In the genomic region with DNA sequence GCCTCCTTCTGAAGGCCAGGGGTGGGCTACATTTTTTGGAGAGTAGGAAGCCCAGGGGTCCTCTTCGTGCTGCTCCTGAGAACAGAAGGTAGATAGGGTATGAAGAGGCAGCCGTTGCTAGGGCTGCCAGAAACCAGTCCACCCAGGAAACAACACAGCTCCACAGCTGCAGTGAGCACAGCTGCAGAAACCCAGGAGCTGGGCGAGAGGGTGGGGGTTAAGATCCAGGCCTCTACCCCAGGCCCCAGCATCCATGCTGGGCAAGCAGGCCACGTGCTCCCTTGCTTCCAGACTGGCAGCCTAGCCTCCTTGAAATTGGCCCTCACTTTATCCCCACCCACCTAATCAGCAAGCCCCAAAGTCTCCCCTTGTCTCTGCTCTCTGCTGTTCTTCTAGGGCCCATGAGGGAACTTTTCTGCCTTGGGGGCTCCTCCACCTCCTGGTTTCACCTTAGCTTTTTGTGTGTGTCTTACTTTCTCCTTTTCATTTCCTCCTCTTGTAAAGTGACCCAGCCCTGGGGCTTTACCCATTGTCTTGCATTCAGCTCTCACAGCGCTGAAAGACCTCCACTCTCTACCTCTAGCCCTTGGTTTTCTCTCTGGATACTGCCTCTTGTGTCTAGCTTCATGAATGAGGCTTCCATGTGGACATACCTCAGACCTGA, we compare ENCODE assay signal across 21 cellular contexts. TPM values are rescaled to one million over a fixed set of nuclear protein-coding genes. Genes with fewer than 3 reads are reported as not detected.
DNase-seq lines count a peak whose midpoint lies in the region; ATAC-seq and TF ChIP-seq lines count a peak whose summit lies in the region.
"Had no signal": no experiment of that assay in that cellular context is flagged by ENCODE, and none has a peak within 500 bp of the region (broad histone marks: within the 10 kb centered on the region; RNA-seq: fewer than 3 reads in every experiment).

No MANE protein-coding gene starts in this region.

- DNase-seq in dorsolateral prefrontal cortex (peak in 8 of 10 donors; percentile 53 to 71 (median 60)), mesothelial cell of epicardium (ENCODE audit: low spot score in 2 of 2, unreplicated experiment in 2 of 2) (no peak), kidney tubule cell (ENCODE audit: low spot score) (no peak), MG63 (no peak)
- DNase-seq in activated CD8-positive, alpha-beta memory T cell treated with anti-CD3 and anti-CD28 coated beads, Interleukin-2, amount 10 ng/mL, durations not matched to agents 7 days and 5 days, result no peak
- DNase-seq: activated CD4-positive, alpha-beta T cell treated with anti-CD3 and anti-CD28 coated beads, Interleukin-2, amount 10 ng/mL, durations not matched to agents 24 days and 14 days; activated naive CD8-positive, alpha-beta T cell treated with anti-CD3 and anti-CD28 coated beads, Interleukin-2, amount 10 ng/mL, durations not matched to agents 7 days and 5 days; activated T-cell treated with anti-CD3 and anti-CD28 coated beads, Interleukin-2, amount 50 U/mL, for 1 hour; DMS153; erythroblast; heart left ventricle; left ventricle myocardium superior; NCI-H2171 treated with DMSO at 0.1 percent for 48 hours; SHP77 treated with DMSO at 0.1 percent for 48 hours; stimulated activated naive CD4-positive, alpha-beta T cell treated with Interleukin-2 at 50 U/mL for 16 hours had no signal

- ATAC-seq in stimulated activated memory B cell treated with anti-CD40 and anti-IgM and Interleukin-4, amounts not matched to agents 10 μg/mL and 1 μg/mL and 100 μg/mL, for 72 hours, result peak; percentile 12
- ATAC-seq in activated CD8-positive, alpha-beta memory T cell treated with anti-CD3 and anti-CD28 coated beads, Interleukin-2, amount 10 ng/mL, durations not matched to agents 7 days and 5 days, result no peak
- ATAC-seq: left ventricle myocardium superior had no signal

- H3K9me3 Mint-ChIP-seq in mesothelial cell of epicardium, result peaks cover 4% of the 10 kb centered on the region
- no peaks in the 10 kb centered on the region for H3K9me3 Mint-ChIP-seq in stimulated activated memory B cell treated with anti-CD40 and anti-IgM and Interleukin-4, amounts not matched to agents 10 μg/mL and 1 μg/mL and 100 μg/mL, for 72 hours
- no peaks in the 10 kb centered on the region for H3K9me3 Mint-ChIP-seq in activated CD8-positive, alpha-beta memory T cell treated with anti-CD3 and anti-CD28 coated beads, Interleukin-2, amount 10 ng/mL, durations not matched to agents 7 days and 5 days (ENCODE audit: low read depth)
- H3K9me3 Mint-ChIP-seq: activated CD4-positive, alpha-beta T cell treated with anti-CD3 and anti-CD28 coated beads, Interleukin-2, amount 10 ng/mL, durations not matched to agents 24 days and 14 days; activated naive CD8-positive, alpha-beta T cell treated with anti-CD3 and anti-CD28 coated beads, Interleukin-2, amount 10 ng/mL, durations not matched to agents 7 days and 5 days; natural killer cell treated with Interleukin-12 subunit alpha and Interleukin-12 subunit beta and Interleukin-15 and Interleukin-18, amount 100 ng/mL, for 72 hours had no signal

- peaks cover 15% of the 10 kb centered on the region for H3K4me1 ChIP-seq in HUES64 (ENCODE audit: insufficient read depth, low read length)

- H3K4me3 ChIP-seq in HUES64 (ENCODE audit: low read length) (no peak overlapping the region), dorsolateral prefrontal cortex (no peak overlapping the region), MG63 (no peak overlapping the region)
- H3K4me3 ChIP-seq: heart left ventricle, skin epidermis, vagina had no signal

- peak overlapping the region; percentile 18 for H3K27ac Mint-ChIP-seq in mesothelial cell of epicardium
- no peak overlapping the region for H3K27ac Mint-ChIP-seq in stimulated activated memory B cell treated with anti-CD40 and anti-IgM and Interleukin-4, amounts not matched to agents 10 μg/mL and 1 μg/mL and 100 μg/mL, for 72 hours
- H3K27ac Mint-ChIP-seq in activated CD8-positive, alpha-beta memory T cell treated with anti-CD3 and anti-CD28 coated beads, Interleukin-2, amount 10 ng/mL, durations not matched to agents 7 days and 5 days, result no peak overlapping the region
- H3K27ac Mint-ChIP-seq: activated CD4-positive, alpha-beta T cell treated with anti-CD3 and anti-CD28 coated beads, Interleukin-2, amount 10 ng/mL, durations not matched to agents 24 days and 14 days; activated naive CD8-positive, alpha-beta T cell treated with anti-CD3 and anti-CD28 coated beads, Interleukin-2, amount 10 ng/mL, durations not matched to agents 7 days and 5 days; natural killer cell treated with Interleukin-12 subunit alpha and Interleukin-12 subunit beta and Interleukin-15 and Interleukin-18, amount 100 ng/mL, for 72 hours had no signal

- TF ChIP-seq CTCF in dorsolateral prefrontal cortex (IDR thresholded peaks at IDR 0.05 in 54 of 56, conservative IDR thresholded peaks at IDR 0.05 in 2 of 56; ENCODE audit: low read depth in 1 of 56, partially characterized antibody in 56 of 56) (peak in 1 of 56 donors; percentile 13), mesothelial cell of epicardium (IDR thresholded peaks at IDR 0.05; ENCODE audit: unreplicated experiment) (no peak)

- no peaks in the 10 kb centered on the region for H3K27me3 ChIP-seq in HUES64 (ENCODE audit: insufficient read depth, low read length)
- H3K27me3 ChIP-seq in dorsolateral prefrontal cortex, result no peaks in the 10 kb centered on the region
- H3K27me3 ChIP-seq in MG63, result no peaks in the 10 kb centered on the region
- H3K27me3 ChIP-seq: heart left ventricle, vagina had no signal

- H3K4me1 Mint-ChIP-seq in mesothelial cell of epicardium, result peaks cover 15% of the 10 kb centered on the region
- no peaks in the 10 kb centered on the region for H3K4me1 Mint-ChIP-seq in stimulated activated memory B cell treated with anti-CD40 and anti-IgM and Interleukin-4, amounts not matched to agents 10 μg/mL and 1 μg/mL and 100 μg/mL, for 72 hours
- H3K4me1 Mint-ChIP-seq in activated CD8-positive, alpha-beta memory T cell treated with anti-CD3 and anti-CD28 coated beads, Interleukin-2, amount 10 ng/mL, durations not matched to agents 7 days and 5 days, result no peaks in the 10 kb centered on the region
- H3K4me1 Mint-ChIP-seq: activated CD4-positive, alpha-beta T cell treated with anti-CD3 and anti-CD28 coated beads, Interleukin-2, amount 10 ng/mL, durations not matched to agents 24 days and 14 days; activated naive CD8-positive, alpha-beta T cell treated with anti-CD3 and anti-CD28 coated beads, Interleukin-2, amount 10 ng/mL, durations not matched to agents 7 days and 5 days had no signal

- H3K36me3 ChIP-seq in HUES64 (ENCODE audit: insufficient read depth, low read length) (no peaks in the 10 kb centered on the region), MG63 (no peaks in the 10 kb centered on the region)
- H3K36me3 ChIP-seq: heart left ventricle, vagina had no signal

- intact Hi-C loops in dorsolateral prefrontal cortex (cut with DNase I), result no loop called here

- 56% methylated on average over 5 of the region's 5 CpGs for WGBS in HUES64

- CTCF ChIA-PET in activated CD8-positive, alpha-beta memory T cell treated with anti-CD3 and anti-CD28 coated beads, Interleukin-2, amount 10 ng/mL, durations not matched to agents 7 days and 5 days (lab: Charles Lee), result no interaction called here

- no peaks in the 10 kb centered on the region for H3K27me3 Mint-ChIP-seq in mesothelial cell of epicardium (ENCODE audit: low read depth)
- no peaks in the 10 kb centered on the region for H3K27me3 Mint-ChIP-seq in stimulated activated memory B cell treated with anti-CD40 and anti-IgM and Interleukin-4, amounts not matched to agents 10 μg/mL and 1 μg/mL and 100 μg/mL, for 72 hours
- no peaks in the 10 kb centered on the region for H3K27me3 Mint-ChIP-seq in activated CD8-positive, alpha-beta memory T cell treated with anti-CD3 and anti-CD28 coated beads, Interleukin-2, amount 10 ng/mL, durations not matched to agents 7 days and 5 days
- H3K27me3 Mint-ChIP-seq: activated CD4-positive, alpha-beta T cell treated with anti-CD3 and anti-CD28 coated beads, Interleukin-2, amount 10 ng/mL, durations not matched to agents 24 days and 14 days; activated naive CD8-positive, alpha-beta T cell treated with anti-CD3 and anti-CD28 coated beads, Interleukin-2, amount 10 ng/mL, durations not matched to agents 7 days and 5 days had no signal

- no peak overlapping the region for H3K9ac ChIP-seq in HUES64 (ENCODE audit: low read depth, low read length)

- H3K4me3 Mint-ChIP-seq in mesothelial cell of epicardium, result no peak overlapping the region
- H3K4me3 Mint-ChIP-seq in stimulated activated memory B cell treated with anti-CD40 and anti-IgM and Interleukin-4, amounts not matched to agents 10 μg/mL and 1 μg/mL and 100 μg/mL, for 72 hours, result no peak overlapping the region
- H3K4me3 Mint-ChIP-seq in activated CD8-positive, alpha-beta memory T cell treated with anti-CD3 and anti-CD28 coated beads, Interleukin-2, amount 10 ng/mL, durations not matched to agents 7 days and 5 days, result no peak overlapping the region
- H3K4me3 Mint-ChIP-seq: activated CD4-positive, alpha-beta T cell treated with anti-CD3 and anti-CD28 coated beads, Interleukin-2, amount 10 ng/mL, durations not matched to agents 24 days and 14 days; activated naive CD8-positive, alpha-beta T cell treated with anti-CD3 and anti-CD28 coated beads, Interleukin-2, amount 10 ng/mL, durations not matched to agents 7 days and 5 days; natural killer cell treated with Interleukin-12 subunit alpha and Interleukin-12 subunit beta and Interleukin-15 and Interleukin-18, amount 100 ng/mL, for 72 hours had no signal

- H3K9me3 ChIP-seq in HUES64 (ENCODE audit: insufficient read depth, low read depth, low read length) (peaks cover 2% of the 10 kb centered on the region; the same call in 1 of the 2 replicates), MG63 (no peaks in the 10 kb centered on the region)
- H3K9me3 ChIP-seq: heart left ventricle, vagina had no signal

- H3K36me3 Mint-ChIP-seq in mesothelial cell of epicardium, result peaks cover 10% of the 10 kb centered on the region
- H3K36me3 Mint-ChIP-seq in stimulated activated memory B cell treated with anti-CD40 and anti-IgM and Interleukin-4, amounts not matched to agents 10 μg/mL and 1 μg/mL and 100 μg/mL, for 72 hours, result no peaks in the 10 kb centered on the region
- H3K36me3 Mint-ChIP-seq in activated CD8-positive, alpha-beta memory T cell treated with anti-CD3 and anti-CD28 coated beads, Interleukin-2, amount 10 ng/mL, durations not matched to agents 7 days and 5 days, result no peaks in the 10 kb centered on the region
- H3K36me3 Mint-ChIP-seq: activated naive CD8-positive, alpha-beta T cell treated with anti-CD3 and anti-CD28 coated beads, Interleukin-2, amount 10 ng/mL, durations not matched to agents 7 days and 5 days; natural killer cell treated with Interleukin-12 subunit alpha and Interleukin-12 subunit beta and Interleukin-15 and Interleukin-18, amount 100 ng/mL, for 72 hours had no signal

- H3K27ac ChIP-seq in HUES64 (ENCODE audit: low read depth, low read length) (peak overlapping the region; percentile 15; the same call in 1 of the 2 replicates), dorsolateral prefrontal cortex (peak overlapping the region in 57 of 59 donors; percentile 16 to 97 (median 78))
- H3K27ac ChIP-seq: heart left ventricle, skin epidermis, vagina had no signal

RNA-seq across cellular contexts. Expression of a gene that starts 30.7 kb away (rescaled TPM):
- 7.7 TPM for polyA plus RNA-seq in HUES64 (2013, experiment 1 of 2)
- 11.9 TPM for polyA plus RNA-seq in HUES64 (2013, experiment 2 of 2)
- total RNA-seq in dorsolateral prefrontal cortex (10 to 100 TPM in 1 of 120 experiments, 1 to 10 TPM in 119; 1.1 to 11.4 (median 3.5) TPM), mesothelial cell of epicardium (35.0 to 36.5 TPM (median 35.8 TPM) in 3 replicates)
- 1 to 10 TPM; 2.4 to 3.5 TPM for total RNA-seq in activated CD8-positive, alpha-beta memory T cell treated with anti-CD3 and anti-CD28 coated beads, Interleukin-2, amount 10 ng/mL, durations not matched to agents 7 days and 5 days
- 1.7 and 2.2 TPM in 2 replicates for total RNA-seq in MG63 (2014; rRNA removed; shearing (Covaris generic); ENCODE audit: low replicate concordance)

RNA-seq across cellular contexts. Expression of a gene that starts 57.0 kb away (rescaled TPM):
- not detected for polyA plus RNA-seq in HUES64 (2013, experiment 1 of 2)
- 1.1 TPM for polyA plus RNA-seq in HUES64 (2013, experiment 2 of 2)
- total RNA-seq in dorsolateral prefrontal cortex (1 to 10 TPM in 14 of 120 experiments, under 1 TPM in 15, not detected in 91; 0.42 to 3.7 (median 0.98) TPM), mesothelial cell of epicardium (0.69 TPM in 1 of 3 replicates, not detected in the others)
- total RNA-seq in activated CD8-positive, alpha-beta memory T cell treated with anti-CD3 and anti-CD28 coated beads, Interleukin-2, amount 10 ng/mL, durations not matched to agents 7 days and 5 days, result not detected
- not detected in 2 replicates for total RNA-seq in MG63 (2014; rRNA removed; shearing (Covaris generic); ENCODE audit: low replicate concordance)
- total RNA-seq: activated CD4-positive, alpha-beta T cell treated with anti-CD3 and anti-CD28 coated beads, Interleukin-2, amount 10 ng/mL, durations not matched to agents 24 days and 14 days; activated naive CD8-positive, alpha-beta T cell treated with anti-CD3 and anti-CD28 coated beads, Interleukin-2, amount 10 ng/mL, durations not matched to agents 7 days and 5 days; chondrocyte; left ventricle myocardium superior; natural killer cell treated with Interleukin-12 subunit alpha and Interleukin-12 subunit beta and Interleukin-15 and Interleukin-18, amount 100 ng/mL, for 72 hours had no signal

Comparison
In these comparisons a context has a peak if more than half of its experiments do, and no peak if none do; other contexts are left out.
1. DNase-seq: peak in dorsolateral prefrontal cortex (8 of 10); none in mesothelial cell of epicardium (0 of 2), kidney tubule cell (single experiment), activated CD8-positive, alpha-beta memory T cell treated with anti-CD3 and anti-CD28 coated beads, Interleukin-2, amount 10 ng/mL, durations not matched to agents 7 days and 5 days (single experiment) and MG63 (single experiment).